ENCODE assay signal across 17 cellular contexts in genomic region chr17:76137026-76137350, GRCh38. TPM values are rescaled to one million over a fixed set of nuclear protein-coding genes. Genes with fewer than 3 reads are reported as not detected.
A peak's percentile ranks its signal among the peaks of the same experiment; 100 is the strongest.
DNase-seq lines count a peak whose midpoint lies in the region; ATAC-seq and TF ChIP-seq lines count a peak whose summit lies in the region.
"Had no signal": no experiment of that assay in that cellular context is flagged by ENCODE, and none has a peak within 500 bp of the region (broad histone marks: within the 10 kb centered on the region; RNA-seq: fewer than 3 reads in every experiment).

No MANE protein-coding gene starts in this region.

- no peak overlapping the region for H2AFZ ChIP-seq in neural progenitor cell (replicated peaks)
- H2AFZ ChIP-seq: GM23248, PC-9 had no signal

- intact Hi-C loops in Caco-2 (cut with micrococcal nuclease; ENCODE audit: unreplicated experiment) = no loop called here

- H3K27me3 ChIP-seq in Caco-2 (replicated peaks; ENCODE audit: control insufficient read depth, insufficient read depth, low read length) (no peaks in the 10 kb centered on the region), neural progenitor cell (peaks cover 99% of the 10 kb centered on the region)

- H3K4me2 ChIP-seq in neural progenitor cell = peak overlapping the region; percentile 83
- H3K4me2 ChIP-seq: PC-9 had no signal

- POLR2A ChIA-PET in Caco-2 (lab: Charles Lee) = no interaction called here
- POLR2A ChIA-PET in WTC11 (lab: Charles Lee) = interaction anchor here (1.0 kb wide), 1 partner anchor 12 kb away, joined by 3 read pairs; no protein-coding TSS in a partner anchor

- no peak overlapping the region for H3K27ac ChIP-seq in neural progenitor cell
- H3K27ac ChIP-seq: GM23248, PC-9, SJCRH30 had no signal

- ATAC-seq in WTC11 = no peak
- ATAC-seq in GM18867 (IDR thresholded peaks at IDR 0.05; ENCODE audit: unreplicated experiment) = no peak

- peaks cover 87% of the 10 kb centered on the region for H3K4me1 ChIP-seq in Caco-2
- peaks cover 89% of the 10 kb centered on the region for H3K4me1 ChIP-seq in neural progenitor cell

- CTCF ChIA-PET in Caco-2 (lab: Charles Lee) (interaction anchor here (0.9 kb wide), 1 partner anchor 19 kb away, joined by 3 read pairs; no protein-coding TSS in a partner anchor), WTC11 (lab: Charles Lee) (interaction anchor here (0.6 to 9.7 kb wide), 7 partner anchors 8 to 143 kb away, joined by 3 to 176 read pairs (median 8); no protein-coding TSS in a partner anchor)

- no peak overlapping the region for H3K4me3 Mint-ChIP-seq in Caco-2 (ENCODE audit: unreplicated experiment)
- peak overlapping the region; percentile 55 for H3K4me3 Mint-ChIP-seq in WTC11
- H3K4me3 Mint-ChIP-seq in glutamatergic neuron (ENCODE audit: unreplicated experiment) = no peak overlapping the region
- peak overlapping the region; percentile 18 for H3K4me3 Mint-ChIP-seq in neural progenitor cell
- H3K4me3 Mint-ChIP-seq: CD4-positive, alpha-beta T cell had no signal

- no peak for DNase-seq in Caco-2
- peak; percentile 32 for DNase-seq in WTC11 (ENCODE audit: low spot score)
- peak; percentile 23 for DNase-seq in glutamatergic neuron
- no peak for DNase-seq in neural progenitor cell (ENCODE audit: low spot score)
- no peak for DNase-seq in NCI-H2029 treated with DMSO at 0.1 percent for 48 hours (lab: John Stamatoyannopoulos, UW)
- DNase-seq in hippocampal formation (lab: John Stamatoyannopoulos, UW) = no peak
- DNase-seq: CD4-positive, alpha-beta T cell; DND-41; GM23248; KBM-7; MV-4-11; NCI-H187 treated with DMSO at 0.1 percent for 48 hours; NCI-H510A; NCI-H774; PC-9 had no signal

- no peaks in the 10 kb centered on the region for H3K9me3 ChIP-seq in Caco-2
- no peaks in the 10 kb centered on the region for H3K9me3 ChIP-seq in neural progenitor cell (ENCODE audit: low read depth)
- H3K9me3 ChIP-seq: SJCRH30 had no signal

- H4K20me1 ChIP-seq in neural progenitor cell (ENCODE audit: low read depth) = peaks cover 14% of the 10 kb centered on the region

- H3K27me3 Mint-ChIP-seq in Caco-2 (ENCODE audit: insufficient read depth, unreplicated experiment) (no peaks in the 10 kb centered on the region), WTC11 (ENCODE audit: low read depth) (peaks cover 62% of the 10 kb centered on the region), glutamatergic neuron (ENCODE audit: unreplicated experiment) (peaks cover 23% of the 10 kb centered on the region), neural progenitor cell (ENCODE audit: insufficient read depth, low read depth) (peaks cover 14% of the 10 kb centered on the region)

- peaks cover 82% of the 10 kb centered on the region for H3F3A ChIP-seq in neural progenitor cell (ENCODE audit: low read depth)

- H3K9ac ChIP-seq in neural progenitor cell = no peak overlapping the region
- H3K9ac ChIP-seq: GM23248 had no signal

- H3K36me3 ChIP-seq in Caco-2 (ENCODE audit: control insufficient read depth, insufficient read depth, low read length) = no peaks in the 10 kb centered on the region
- no peaks in the 10 kb centered on the region for H3K36me3 ChIP-seq in neural progenitor cell
- H3K36me3 ChIP-seq: SJCRH30 had no signal

- H3K36me3 Mint-ChIP-seq in Caco-2 (ENCODE audit: insufficient read depth, unreplicated experiment) (peaks cover 30% of the 10 kb centered on the region), WTC11 (no peaks in the 10 kb centered on the region), glutamatergic neuron (ENCODE audit: unreplicated experiment) (no peaks in the 10 kb centered on the region), neural progenitor cell (no peaks in the 10 kb centered on the region)

- no peaks in the 10 kb centered on the region for H3K79me2 ChIP-seq in neural progenitor cell (ENCODE audit: low read depth)

- no peak for TF ChIP-seq CTCF in Caco-2 (IDR thresholded peaks at IDR 0.05; ENCODE audit: insufficient read depth in 1 of 2, low read depth in 1 of 2, low read length in 1 of 2, severe bottlenecking in 1 of 2, unreplicated experiment in 1 of 2)
- TF ChIP-seq CTCF in WTC11 (IDR thresholded peaks at IDR 0.05) = no peak
- TF ChIP-seq CTCF in glutamatergic neuron (IDR thresholded peaks at IDR 0.05; ENCODE audit: partially characterized antibody, unreplicated experiment) = no peak
- TF ChIP-seq CTCF in neural progenitor cell (IDR thresholded peaks at IDR 0.05) = no peak

- peaks cover 51% of the 10 kb centered on the region for H3K4me1 Mint-ChIP-seq in Caco-2 (ENCODE audit: low read depth, unreplicated experiment)
- H3K4me1 Mint-ChIP-seq in WTC11 = peaks cover 74% of the 10 kb centered on the region
- peaks cover 6% of the 10 kb centered on the region for H3K4me1 Mint-ChIP-seq in glutamatergic neuron (ENCODE audit: low read depth, unreplicated experiment)
- peaks cover 60% of the 10 kb centered on the region for H3K4me1 Mint-ChIP-seq in neural progenitor cell

- H3K27ac Mint-ChIP-seq in Caco-2 (ENCODE audit: unreplicated experiment) = peak overlapping the region; percentile 23
- no peak overlapping the region for H3K27ac Mint-ChIP-seq in WTC11
- no peak overlapping the region for H3K27ac Mint-ChIP-seq in glutamatergic neuron (ENCODE audit: unreplicated experiment)
- peak overlapping the region; percentile 93 for H3K27ac Mint-ChIP-seq in neural progenitor cell
- H3K27ac Mint-ChIP-seq: CD4-positive, alpha-beta T cell had no signal

- no peak overlapping the region for H3K4me3 ChIP-seq in Caco-2 (ENCODE audit: low read depth, low read length)
- no peak overlapping the region for H3K4me3 ChIP-seq in neural progenitor cell
- H3K4me3 ChIP-seq: GM23248, PC-9 had no signal

- H3K9me3 Mint-ChIP-seq in Caco-2 (ENCODE audit: unreplicated experiment) = no peaks in the 10 kb centered on the region
- H3K9me3 Mint-ChIP-seq in WTC11 = no peaks in the 10 kb centered on the region
- H3K9me3 Mint-ChIP-seq in glutamatergic neuron (ENCODE audit: unreplicated experiment) = peaks cover 1% of the 10 kb centered on the region
- no peaks in the 10 kb centered on the region for H3K9me3 Mint-ChIP-seq in neural progenitor cell
- H3K9me3 Mint-ChIP-seq: CD4-positive, alpha-beta T cell had no signal

- BruUV-seq in Caco-2 (replicated peaks; lab: Mats Ljungman, UMichigan) = no TSS peak

TF ChIP-seq in WTC11, 78 proteins besides CTCF, POLR2A, EP300 and RAD21 (continues in another document):
- TF ChIP-seq USF2 (CRISPR knock-in tag; IDR thresholded peaks at IDR 0.05) = no peak
- TF ChIP-seq HMGXB4 (CRISPR knock-in tag; IDR thresholded peaks at IDR 0.05) = no peak
- no peak for TF ChIP-seq ZNF317 (CRISPR knock-in tag; IDR thresholded peaks at IDR 0.05; ENCODE audit: borderline replicate concordance, low read depth)
- no peak for TF ChIP-seq E2F4 (CRISPR knock-in tag; IDR thresholded peaks at IDR 0.05; ENCODE audit: borderline replicate concordance, low read depth)

RNA-seq across cellular contexts. Expression of gene FOXJ1, which starts 4.1 kb away (rescaled TPM):
- 7.0 and 10.7 TPM in 2 replicates for total RNA-seq in Caco-2 (2022)
- total RNA-seq in WTC11 (2021) = 6.2 to 11.8 TPM (median 6.8 TPM) in 3 replicates
- not detected for total RNA-seq in glutamatergic neuron (ENCODE audit: unreplicated experiment)
- total RNA-seq in neural progenitor cell (ENCODE audit: low replicate concordance) = 0.49 and 1.7 TPM in 2 replicates
- total RNA-seq: GM23248 had no signal

RNA-seq across cellular contexts. Expression of gene EXOC7, which starts 33.4 kb away (rescaled TPM):
- total RNA-seq in Caco-2 (2022) = 205 TPM in 2 replicates
- 90.0 to 126 TPM (median 96.2 TPM) in 3 replicates for total RNA-seq in WTC11 (2021)
- 249 TPM for total RNA-seq in glutamatergic neuron (ENCODE audit: unreplicated experiment)
- total RNA-seq in neural progenitor cell (ENCODE audit: low replicate concordance) = 64.3 and 72.8 TPM in 2 replicates

RNA-seq across cellular contexts. Expression of gene ZACN, which starts 58.0 kb away (rescaled TPM):
- total RNA-seq in Caco-2 (2022) = 0.34 TPM in 1 of 2 replicates, not detected in the other
- 0.07 to 0.28 TPM (median 0.11 TPM) in 3 replicates for total RNA-seq in WTC11 (2021)
- 1.9 TPM for total RNA-seq in glutamatergic neuron (ENCODE audit: unreplicated experiment)
- total RNA-seq in neural progenitor cell (ENCODE audit: low replicate concordance) = not detected in 2 replicates
- total RNA-seq: GM23248, PC-9 had no signal

Comparison
In these comparisons a context has a peak if more than half of its experiments do, and no peak if none do; other contexts are left out.
1. DNase-seq: peak in WTC11 (single experiment) and glutamatergic neuron (single experiment); none in Caco-2 (0 of 2), neural progenitor cell (single experiment), NCI-H2029 treated with DMSO at 0.1 percent for 48 hours (single experiment) and hippocampal formation (0 of 2).
2. H3K27ac Mint-ChIP-seq: peak in Caco-2 (single experiment) and neural progenitor cell (single experiment); none in WTC11 (single experiment) and glutamatergic neuron (single experiment).
3. H3K4me3 Mint-ChIP-seq: peak in WTC11 (single experiment) and neural progenitor cell (single experiment); none in Caco-2 (single experiment) and glutamatergic neuron (single experiment).